In genomic region chr15:31953573-31953972, GRCh38 we compare ENCODE assay signal across 19 cellular contexts.
DNase-seq lines count a peak whose midpoint lies in the region; ATAC-seq and TF ChIP-seq lines count a peak whose summit lies in the region.
"Had no signal": no experiment of that assay in that cellular context is flagged by ENCODE, and none has a peak within 500 bp of the region (broad histone marks: within the 10 kb centered on the region; RNA-seq: fewer than 3 reads in every experiment).

No MANE protein-coding gene starts in this region.

- H3K4me3 Mint-ChIP-seq in endothelial cell (ENCODE audit: unreplicated experiment) (no peak overlapping the region), progenitor cell of endocrine pancreas (ENCODE audit: low read depth) (no peak overlapping the region)
- H3K4me3 Mint-ChIP-seq: B cell; CD8-positive, alpha-beta memory T cell; T-cell had no signal

- no peaks in the 10 kb centered on the region for H3K36me3 ChIP-seq in WERI-Rb-1
- no peaks in the 10 kb centered on the region for H3K36me3 ChIP-seq in ovary

- H3K36me3 Mint-ChIP-seq in endothelial cell (ENCODE audit: low read depth, unreplicated experiment) (no peaks in the 10 kb centered on the region), progenitor cell of endocrine pancreas (ENCODE audit: insufficient read depth) (no peaks in the 10 kb centered on the region)
- H3K36me3 Mint-ChIP-seq: CD8-positive, alpha-beta memory T cell; T-cell had no signal

- no peak for TF ChIP-seq POLR2A in ovary (IDR thresholded peaks at IDR 0.05)

- DNase-seq in WERI-Rb-1 (no peak), endothelial cell (ENCODE audit: low spot score) (peak; percentile 22), progenitor cell of endocrine pancreas (ENCODE audit: low spot score, unreplicated experiment) (no peak), NCI-H1092 treated with DMSO at 0.1 percent for 48 hours (lab: John Stamatoyannopoulos, UW) (no peak), NCI-H2196 (lab: John Stamatoyannopoulos, UW; ENCODE audit: unreplicated experiment) (no peak), ovary (no peak)
- DNase-seq: CD8-positive, alpha-beta memory T cell; DMS153; GM23248; NCI-H1436; NCI-H2081; NCI-H226; NCI-H526 treated with DMSO at 0.1 percent for 48 hours; T-cell had no signal

- 77 to 87% (median 79%) methylated on average over 3 of the region's 3 CpGs for WGBS in ovary, 3 donors

- TF ChIP-seq EP300 in ovary (IDR thresholded peaks at IDR 0.05), result no peak

- peaks cover 8% of the 10 kb centered on the region for H3K9me3 ChIP-seq in WERI-Rb-1 (ENCODE audit: severe bottlenecking)
- no peaks in the 10 kb centered on the region for H3K9me3 ChIP-seq in ovary

- H3K4me1 Mint-ChIP-seq in endothelial cell (ENCODE audit: unreplicated experiment) (no peaks in the 10 kb centered on the region), progenitor cell of endocrine pancreas (ENCODE audit: low read depth) (no peaks in the 10 kb centered on the region)
- H3K4me1 Mint-ChIP-seq: B cell; CD8-positive, alpha-beta memory T cell; T-cell had no signal

- H3K4me3 ChIP-seq in WERI-Rb-1 (ENCODE audit: low read depth, low read length) (no peak overlapping the region), ovary (no peak overlapping the region)
- H3K4me3 ChIP-seq: GM12878, GM23248, SK-N-MC had no signal

- no peaks in the 10 kb centered on the region for H3K27me3 ChIP-seq in WERI-Rb-1 (ENCODE audit: insufficient read depth, low read depth, severe bottlenecking)
- H3K27me3 ChIP-seq in ovary, result no peaks in the 10 kb centered on the region

- peak; percentile 18 for TF ChIP-seq CTCF in GM12873 (IDR thresholded peaks at IDR 0.05; ENCODE audit: insufficient read depth, low read depth, low read length, missing control alignments)
- TF ChIP-seq CTCF in WERI-Rb-1 (IDR thresholded peaks at IDR 0.05; ENCODE audit: low read depth, low read length), result peak; percentile 48
- TF ChIP-seq CTCF in endothelial cell (IDR thresholded peaks at IDR 0.05; ENCODE audit: unreplicated experiment), result no peak
- TF ChIP-seq CTCF in progenitor cell of endocrine pancreas (IDR thresholded peaks at IDR 0.05; ENCODE audit: unreplicated experiment), result peak; percentile 49
- no peak for TF ChIP-seq CTCF in ovary (IDR thresholded peaks at IDR 0.05)

- intact Hi-C loops in ovary (cut with DNase I), result no loop called here

- H3K4me1 ChIP-seq in ovary (ENCODE audit: insufficient read depth), result no peaks in the 10 kb centered on the region

- H3K27ac ChIP-seq in WERI-Rb-1, result no peak overlapping the region
- H3K27ac ChIP-seq in ovary, result no peak overlapping the region
- H3K27ac ChIP-seq: GM23248, SK-N-MC had no signal

- H3K27ac Mint-ChIP-seq in endothelial cell (ENCODE audit: unreplicated experiment) (no peak overlapping the region), progenitor cell of endocrine pancreas (no peak overlapping the region)
- H3K27ac Mint-ChIP-seq: B cell; CD8-positive, alpha-beta memory T cell; T-cell had no signal

- peaks cover 4% of the 10 kb centered on the region for H3K27me3 Mint-ChIP-seq in endothelial cell (ENCODE audit: unreplicated experiment)
- H3K27me3 Mint-ChIP-seq in progenitor cell of endocrine pancreas, result peaks cover 4% of the 10 kb centered on the region

- no peak for ATAC-seq in HG02981 (IDR thresholded peaks at IDR 0.05; ENCODE audit: unreplicated experiment)
- ATAC-seq: GM12878, T-cell had no signal

- no peaks in the 10 kb centered on the region for H3K9me3 Mint-ChIP-seq in endothelial cell (ENCODE audit: unreplicated experiment)
- peaks cover 13% of the 10 kb centered on the region for H3K9me3 Mint-ChIP-seq in progenitor cell of endocrine pancreas (ENCODE audit: low read depth)

Comparison
In these comparisons a context has a peak if more than half of its experiments do, and no peak if none do; other contexts are left out.
1. CTCF ChIP-seq: peak in GM12873 (single experiment), WERI-Rb-1 (single experiment) and progenitor cell of endocrine pancreas (single experiment); none in endothelial cell (single experiment) and ovary (0 of 3).